ENCODE assay signal across 1 cellular context in genomic region chr2:48240912-48241311, GRCh38.
TF ChIP-seq lines count a peak whose summit lies in the region.

No MANE protein-coding gene starts in this region.

TF ChIP-seq in GM23338, 12 proteins besides CTCF, POLR2A, EP300 and RAD21 (continued from another document):
- no peak for TF ChIP-seq ZNF462 (CRISPR knock-in tag; IDR thresholded peaks at IDR 0.05)
